6 cellular contexts compared by ENCODE assay signal in the genomic region with DNA sequence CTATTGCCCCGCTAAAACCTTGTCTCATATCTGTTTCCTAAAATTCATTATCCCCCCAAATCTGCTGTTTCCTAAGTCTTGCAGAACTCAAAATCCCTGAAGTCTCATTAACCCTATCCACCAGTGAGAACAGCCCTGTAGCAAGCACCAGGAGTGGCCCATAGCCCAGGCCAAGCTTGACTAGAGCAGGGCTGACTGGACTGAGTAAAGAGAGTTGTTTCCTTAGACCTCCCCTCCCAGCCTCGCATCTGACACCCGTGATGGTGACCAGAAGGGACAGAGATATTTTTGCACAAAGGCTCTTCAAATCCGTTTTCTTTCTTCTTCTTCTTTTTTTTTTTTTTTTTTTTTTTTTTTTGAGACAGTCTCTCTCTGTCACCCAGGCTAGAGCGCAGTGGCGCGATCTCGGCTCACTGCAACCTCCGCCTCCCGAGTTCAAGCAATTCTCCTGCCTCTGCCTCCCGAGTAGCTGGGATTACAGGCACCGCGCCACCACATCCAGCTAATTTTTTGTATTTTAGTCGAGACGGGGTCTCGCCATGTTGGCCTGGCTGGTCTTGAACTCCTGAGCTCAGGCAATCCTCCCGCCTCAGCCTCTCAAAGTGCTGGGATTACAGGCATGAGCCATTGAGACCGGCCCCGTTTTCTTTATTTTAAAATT. TPM values are rescaled to one million over a fixed set of nuclear protein-coding genes. Genes with fewer than 3 reads are reported as not detected.
A peak's percentile ranks its signal among the peaks of the same experiment; 100 is the strongest.
DNase-seq lines count a peak whose midpoint lies in the region; ATAC-seq and TF ChIP-seq lines count a peak whose summit lies in the region.
"Not testable (repeated sequence)": the region's sequence is repeated elsewhere in the genome, so short reads cannot be mapped to it uniquely, and the experiment has no call there.

No MANE protein-coding gene starts in this region.

- TF ChIP-seq CTCF in GM23338 (conservative IDR thresholded peaks at IDR 0.05; ENCODE audit: low read depth in 2 of 2); RWPE2 (IDR thresholded peaks at IDR 0.05; ENCODE audit: poor library complexity, severe bottlenecking); glutamatergic neuron (IDR thresholded peaks at IDR 0.05; ENCODE audit: partially characterized antibody, unreplicated experiment); upper lobe of right lung (IDR thresholded peaks at IDR 0.05): not testable (repeated sequence)

- peak overlapping the region; percentile 82 for H3K4me3 ChIP-seq in GM23338
- H3K4me3 ChIP-seq in RWPE2 (ENCODE audit: severe bottlenecking), result peak overlapping the region; percentile 57
- H3K4me3 ChIP-seq in neuron (ENCODE audit: low read length), result peak overlapping the region; percentile 73
- peak overlapping the region; percentile 73 for H3K4me3 ChIP-seq in upper lobe of right lung

- H3K4me3 Mint-ChIP-seq in GM23338 (peak overlapping the region; percentile 95), glutamatergic neuron (ENCODE audit: unreplicated experiment) (peak overlapping the region; percentile 100)

- not testable (repeated sequence) for H3K9me3 ChIP-seq in RWPE2 (ENCODE audit: severe bottlenecking); neuron (ENCODE audit: low read length); upper lobe of right lung

- not testable (repeated sequence) for H3K27ac ChIP-seq in GM23338 (ENCODE audit: low read depth); upper lobe of right lung
- peak overlapping the region; percentile 92 for H3K27ac ChIP-seq in RWPE2 (ENCODE audit: poor library complexity, severe bottlenecking)
- H3K27ac ChIP-seq in angular gyrus (ENCODE audit: low read depth, low read length), result peak overlapping the region; percentile 86

- peaks cover 23% of the 10 kb centered on the region for H3K4me1 Mint-ChIP-seq in GM23338
- H3K4me1 Mint-ChIP-seq in glutamatergic neuron (ENCODE audit: low read depth, unreplicated experiment), result peaks cover 12% of the 10 kb centered on the region

- not testable (repeated sequence) for H4K20me1 ChIP-seq in GM23338 (replicated peaks; ENCODE audit: insufficient read depth)

- H3K36me3 Mint-ChIP-seq in GM23338 (ENCODE audit: low read depth); glutamatergic neuron (ENCODE audit: unreplicated experiment): not testable (repeated sequence)

- intact Hi-C loops in upper lobe of right lung (cut with DNase I), result not testable (repeated sequence)

- H3K9me2 ChIP-seq in GM23338 (ENCODE audit: insufficient read depth), result not testable (repeated sequence)

- not testable (repeated sequence) for H2AFZ ChIP-seq in GM23338; neuron (ENCODE audit: low read depth, low read length)

- not testable (repeated sequence) for H3F3A ChIP-seq in GM23338 (replicated peaks; ENCODE audit: low read depth)

- peaks cover 25% of the 10 kb centered on the region for H3K27me3 ChIP-seq in GM23338 (ENCODE audit: insufficient read depth)
- H3K27me3 ChIP-seq in RWPE2 (ENCODE audit: insufficient read depth, poor library complexity, severe bottlenecking); neuron (ENCODE audit: insufficient read depth, low read length); upper lobe of right lung: not testable (repeated sequence)

- peaks cover 48% of the 10 kb centered on the region for H3K27me3 Mint-ChIP-seq in GM23338 (ENCODE audit: insufficient read depth, low read depth, poor library complexity)
- H3K27me3 Mint-ChIP-seq in glutamatergic neuron (ENCODE audit: unreplicated experiment), result peaks cover 11% of the 10 kb centered on the region

- H3K9me3 Mint-ChIP-seq in GM23338, result not testable (repeated sequence)
- H3K9me3 Mint-ChIP-seq in glutamatergic neuron (ENCODE audit: unreplicated experiment), result peaks cover 13% of the 10 kb centered on the region

- peak overlapping the region; percentile 87 for H3K4me2 ChIP-seq in GM23338

- DNase-seq in GM23338 (ENCODE audit: low spot score); RWPE2 (ENCODE audit: low spot score); glutamatergic neuron; upper lobe of right lung: not testable (repeated sequence)

- H3K36me3 ChIP-seq in GM23338 (ENCODE audit: insufficient read depth); upper lobe of right lung: not testable (repeated sequence)
- peaks cover 20% of the 10 kb centered on the region for H3K36me3 ChIP-seq in RWPE2 (ENCODE audit: low read depth)
- H3K36me3 ChIP-seq in neuron (ENCODE audit: insufficient read depth, low read length), result peaks cover 11% of the 10 kb centered on the region

- ATAC-seq in GM23338; RWPE2 (ENCODE audit: low read depth); upper lobe of right lung: not testable (repeated sequence)

- H3K27ac Mint-ChIP-seq in GM23338; glutamatergic neuron (ENCODE audit: unreplicated experiment): not testable (repeated sequence)

- H3K79me2 ChIP-seq in GM23338 (replicated peaks; ENCODE audit: insufficient read depth), result not testable (repeated sequence)

- H3K4me1 ChIP-seq in GM23338 (ENCODE audit: insufficient read depth), result peaks cover 12% of the 10 kb centered on the region
- H3K4me1 ChIP-seq in RWPE2 (ENCODE audit: insufficient read depth, poor library complexity, severe bottlenecking), result peaks cover 21% of the 10 kb centered on the region
- H3K4me1 ChIP-seq in neuron (ENCODE audit: insufficient read depth, low read length), result not testable (repeated sequence)
- peaks cover 15% of the 10 kb centered on the region for H3K4me1 ChIP-seq in upper lobe of right lung

RNA-seq across cellular contexts. Expression of gene C2orf81, which starts 0.8 kb away (rescaled TPM):
- 4.6 TPM in 2 replicates for total RNA-seq in GM23338 (2014; rRNA removed; shearing (Covaris generic))
- polyA plus RNA-seq in GM23338 (2016; fragmentation: Nextera tagmentation; extraction: Ambion mirVana), result 3.7 and 3.8 TPM in 2 replicates
- total RNA-seq in glutamatergic neuron (ENCODE audit: unreplicated experiment), result 3.7 TPM
- total RNA-seq in upper lobe of right lung, result 2.1 TPM

RNA-seq across cellular contexts. Expression of gene WDR54, which starts 1.0 kb away (rescaled TPM):
- total RNA-seq in GM23338 (2014; rRNA removed; shearing (Covaris generic)), result 41.3 and 41.6 TPM in 2 replicates
- polyA plus RNA-seq in GM23338 (2016; fragmentation: Nextera tagmentation; extraction: Ambion mirVana), result 35.2 and 42.6 TPM in 2 replicates
- total RNA-seq in glutamatergic neuron (ENCODE audit: unreplicated experiment) (29.5 TPM), upper lobe of right lung (8.4 TPM)

RNA-seq across cellular contexts. Expression of gene RTKN, which starts 21.2 kb away (rescaled TPM):
- 42.8 and 50.0 TPM in 2 replicates for total RNA-seq in GM23338 (2014; rRNA removed; shearing (Covaris generic))
- polyA plus RNA-seq in GM23338 (2016; fragmentation: Nextera tagmentation; extraction: Ambion mirVana), result 20.4 and 24.5 TPM in 2 replicates
- 88.7 TPM for total RNA-seq in glutamatergic neuron (ENCODE audit: unreplicated experiment)
- 32.3 TPM for total RNA-seq in upper lobe of right lung

RNA-seq across cellular contexts. Expression of gene INO80B, which starts 34.3 kb away (rescaled TPM):
- total RNA-seq in GM23338 (2014; rRNA removed; shearing (Covaris generic)), result 17.5 and 21.8 TPM in 2 replicates
- 5.1 and 6.1 TPM in 2 replicates for polyA plus RNA-seq in GM23338 (2016; fragmentation: Nextera tagmentation; extraction: Ambion mirVana)
- total RNA-seq in glutamatergic neuron (ENCODE audit: unreplicated experiment) (18.5 TPM), upper lobe of right lung (30.2 TPM)

RNA-seq across cellular contexts. Expression of gene WBP1, which starts 37.7 kb away (rescaled TPM):
- total RNA-seq in GM23338 (2014; rRNA removed; shearing (Covaris generic)), result 52.4 and 64.4 TPM in 2 replicates
- 53.0 and 62.0 TPM in 2 replicates for polyA plus RNA-seq in GM23338 (2016; fragmentation: Nextera tagmentation; extraction: Ambion mirVana)
- total RNA-seq in glutamatergic neuron (ENCODE audit: unreplicated experiment), result 109 TPM
- total RNA-seq in upper lobe of right lung, result 57.5 TPM
